In the genomic region with DNA sequence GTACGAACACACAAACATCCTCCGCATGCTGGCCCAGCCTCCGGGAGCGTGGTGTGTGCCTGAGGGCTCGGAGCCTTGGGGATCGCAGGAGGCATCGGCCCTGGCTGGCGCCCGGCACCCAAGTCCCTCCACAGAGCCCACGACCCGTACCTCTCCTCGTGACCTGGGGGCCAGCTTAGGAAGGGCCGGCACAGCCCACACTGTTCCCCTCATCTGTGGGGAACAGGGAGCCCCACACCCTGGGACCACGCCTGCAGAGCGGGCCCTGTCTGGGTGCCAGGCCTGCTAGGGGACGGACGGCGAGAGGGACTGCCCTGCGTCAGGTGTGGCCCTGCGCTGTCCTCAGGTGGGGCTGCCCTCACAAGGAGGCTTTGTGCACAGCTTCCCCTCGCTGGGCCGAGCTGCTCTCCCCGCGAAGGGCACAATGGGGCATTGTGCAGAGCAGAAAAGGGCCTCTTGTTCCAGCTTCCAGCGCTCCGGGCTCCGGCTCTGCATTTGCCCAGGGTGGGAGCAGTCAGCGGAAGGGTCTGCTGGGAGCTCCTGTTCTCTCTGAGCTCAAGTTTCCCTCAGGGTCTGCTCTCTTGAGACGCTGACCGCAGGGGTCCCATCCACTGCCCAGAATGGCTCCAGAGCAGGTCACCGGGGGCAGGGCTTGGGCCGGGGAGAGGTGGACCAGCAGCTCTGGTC, we compare ENCODE assay signal across 1 cellular context.
TF ChIP-seq lines count a peak whose summit lies in the region.

No MANE protein-coding gene starts in this region.

TF ChIP-seq in HepG2, 621 proteins besides CTCF, POLR2A, EP300 and RAD21 (continued from another document and continues in another):
- TF ChIP-seq DZIP1 (CRISPR knock-in tag; IDR thresholded peaks at IDR 0.05) (no peak), CHD2 (IDR thresholded peaks at IDR 0.05; ENCODE audit: low read depth, low read length) (no peak), ZNF747 (CRISPR knock-in tag; IDR thresholded peaks at IDR 0.05; ENCODE audit: borderline replicate concordance) (0 out of 2 replicates have a peak, but pooled peaks have one; percentile 17), SOX5 (CRISPR knock-in tag; IDR thresholded peaks at IDR 0.05; ENCODE audit: borderline replicate concordance) (peak; percentile 83), KLF12 (CRISPR knock-in tag; IDR thresholded peaks at IDR 0.05; ENCODE audit: borderline replicate concordance) (no peak), ZNF574 (CRISPR knock-in tag; IDR thresholded peaks at IDR 0.05) (peak; percentile 56), ESRRA (CRISPR knock-in tag; IDR thresholded peaks at IDR 0.05; ENCODE audit: low read depth) (no peak), ZEB1 (IDR thresholded peaks at IDR 0.05; ENCODE audit: insufficient replicate concordance, low read depth) (peak; percentile 91), TSC22D2 (CRISPR knock-in tag; IDR thresholded peaks at IDR 0.05; ENCODE audit: borderline replicate concordance) (no peak), TBP (CRISPR knock-in tag; IDR thresholded peaks at IDR 0.05) (no peak), MIER3 (CRISPR knock-in tag; IDR thresholded peaks at IDR 0.05; ENCODE audit: borderline replicate concordance) (no peak; the same call in 1 of the 2 replicates), TFE3 (CRISPR knock-in tag; IDR thresholded peaks at IDR 0.05) (no peak), JARID2 (CRISPR knock-in tag; IDR thresholded peaks at IDR 0.05; ENCODE audit: insufficient replicate concordance) (no peak), ARNT2 (CRISPR knock-in tag; IDR thresholded peaks at IDR 0.05; ENCODE audit: low read depth) (peak; percentile 71), POLR2AphosphoS5 (IDR thresholded peaks at IDR 0.05; ENCODE audit: low read depth, low read length) (0 out of 2 replicates have a peak, but pooled peaks have one; percentile 21), ZNF142 (CRISPR knock-in tag; IDR thresholded peaks at IDR 0.05) (peak; percentile 76; the same call in 1 of the 2 replicates), ZBTB7B (CRISPR knock-in tag; IDR thresholded peaks at IDR 0.05) (peak; percentile 85; the same call in 1 of the 2 replicates), ZNF138 (CRISPR knock-in tag; IDR thresholded peaks at IDR 0.05; ENCODE audit: low read depth) (no peak), ZNF530 (CRISPR knock-in tag; IDR thresholded peaks at IDR 0.05; ENCODE audit: low read depth) (no peak), MTA3 (CRISPR knock-in tag; IDR thresholded peaks at IDR 0.05) (no peak), MXI1 (IDR thresholded peaks at IDR 0.05; ENCODE audit: borderline replicate concordance, low read depth, low read length) (no peak), ZNF800 (CRISPR knock-in tag; IDR thresholded peaks at IDR 0.05) (peak; percentile 84), ISL2 (CRISPR knock-in tag; IDR thresholded peaks at IDR 0.05) (peak; percentile 66), ZNF883 (CRISPR knock-in tag; IDR thresholded peaks at IDR 0.05; ENCODE audit: not compliant biosample characterization) (peak; percentile 57)
- TF ChIP-seq, protein P1, sequence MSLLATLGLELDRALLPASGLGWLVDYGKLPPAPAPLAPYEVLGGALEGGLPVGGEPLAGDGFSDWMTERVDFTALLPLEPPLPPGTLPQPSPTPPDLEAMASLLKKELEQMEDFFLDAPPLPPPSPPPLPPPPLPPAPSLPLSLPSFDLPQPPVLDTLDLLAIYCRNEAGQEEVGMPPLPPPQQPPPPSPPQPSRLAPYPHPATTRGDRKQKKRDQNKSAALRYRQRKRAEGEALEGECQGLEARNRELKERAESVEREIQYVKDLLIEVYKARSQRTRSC (CRISPR knock-in tag; IDR thresholded peaks at IDR 0.05; ENCODE audit: low read depth): no peak
- TF ChIP-seq, protein P2, sequence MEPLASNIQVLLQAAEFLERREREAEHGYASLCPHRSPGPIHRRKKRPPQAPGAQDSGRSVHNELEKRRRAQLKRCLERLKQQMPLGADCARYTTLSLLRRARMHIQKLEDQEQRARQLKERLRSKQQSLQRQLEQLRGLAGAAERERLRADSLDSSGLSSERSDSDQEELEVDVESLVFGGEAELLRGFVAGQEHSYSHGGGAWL (CRISPR knock-in tag; IDR thresholded peaks at IDR 0.05): peak; percentile 41; the same call in 1 of the 2 replicates
- TF ChIP-seq, protein P3, sequence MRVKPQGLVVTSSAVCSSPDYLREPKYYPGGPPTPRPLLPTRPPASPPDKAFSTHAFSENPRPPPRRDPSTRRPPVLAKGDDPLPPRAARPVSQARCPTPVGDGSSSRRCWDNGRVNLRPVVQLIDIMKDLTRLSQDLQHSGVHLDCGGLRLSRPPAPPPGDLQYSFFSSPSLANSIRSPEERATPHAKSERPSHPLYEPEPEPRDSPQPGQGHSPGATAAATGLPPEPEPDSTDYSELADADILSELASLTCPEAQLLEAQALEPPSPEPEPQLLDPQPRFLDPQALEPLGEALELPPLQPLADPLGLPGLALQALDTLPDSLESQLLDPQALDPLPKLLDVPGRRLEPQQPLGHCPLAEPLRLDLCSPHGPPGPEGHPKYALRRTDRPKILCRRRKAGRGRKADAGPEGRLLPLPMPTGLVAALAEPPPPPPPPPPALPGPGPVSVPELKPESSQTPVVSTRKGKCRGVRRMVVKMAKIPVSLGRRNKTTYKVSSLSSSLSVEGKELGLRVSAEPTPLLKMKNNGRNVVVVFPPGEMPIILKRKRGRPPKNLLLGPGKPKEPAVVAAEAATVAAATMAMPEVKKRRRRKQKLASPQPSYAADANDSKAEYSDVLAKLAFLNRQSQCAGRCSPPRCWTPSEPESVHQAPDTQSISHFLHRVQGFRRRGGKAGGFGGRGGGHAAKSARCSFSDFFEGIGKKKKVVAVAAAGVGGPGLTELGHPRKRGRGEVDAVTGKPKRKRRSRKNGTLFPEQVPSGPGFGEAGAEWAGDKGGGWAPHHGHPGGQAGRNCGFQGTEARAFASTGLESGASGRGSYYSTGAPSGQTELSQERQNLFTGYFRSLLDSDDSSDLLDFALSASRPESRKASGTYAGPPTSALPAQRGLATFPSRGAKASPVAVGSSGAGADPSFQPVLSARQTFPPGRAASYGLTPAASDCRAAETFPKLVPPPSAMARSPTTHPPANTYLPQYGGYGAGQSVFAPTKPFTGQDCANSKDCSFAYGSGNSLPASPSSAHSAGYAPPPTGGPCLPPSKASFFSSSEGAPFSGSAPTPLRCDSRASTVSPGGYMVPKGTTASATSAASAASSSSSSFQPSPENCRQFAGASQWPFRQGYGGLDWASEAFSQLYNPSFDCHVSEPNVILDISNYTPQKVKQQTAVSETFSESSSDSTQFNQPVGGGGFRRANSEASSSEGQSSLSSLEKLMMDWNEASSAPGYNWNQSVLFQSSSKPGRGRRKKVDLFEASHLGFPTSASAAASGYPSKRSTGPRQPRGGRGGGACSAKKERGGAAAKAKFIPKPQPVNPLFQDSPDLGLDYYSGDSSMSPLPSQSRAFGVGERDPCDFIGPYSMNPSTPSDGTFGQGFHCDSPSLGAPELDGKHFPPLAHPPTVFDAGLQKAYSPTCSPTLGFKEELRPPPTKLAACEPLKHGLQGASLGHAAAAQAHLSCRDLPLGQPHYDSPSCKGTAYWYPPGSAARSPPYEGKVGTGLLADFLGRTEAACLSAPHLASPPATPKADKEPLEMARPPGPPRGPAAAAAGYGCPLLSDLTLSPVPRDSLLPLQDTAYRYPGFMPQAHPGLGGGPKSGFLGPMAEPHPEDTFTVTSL (CRISPR knock-in tag; IDR thresholded peaks at IDR 0.05; ENCODE audit: borderline replicate concordance): no peak
